In the genomic region with DNA sequence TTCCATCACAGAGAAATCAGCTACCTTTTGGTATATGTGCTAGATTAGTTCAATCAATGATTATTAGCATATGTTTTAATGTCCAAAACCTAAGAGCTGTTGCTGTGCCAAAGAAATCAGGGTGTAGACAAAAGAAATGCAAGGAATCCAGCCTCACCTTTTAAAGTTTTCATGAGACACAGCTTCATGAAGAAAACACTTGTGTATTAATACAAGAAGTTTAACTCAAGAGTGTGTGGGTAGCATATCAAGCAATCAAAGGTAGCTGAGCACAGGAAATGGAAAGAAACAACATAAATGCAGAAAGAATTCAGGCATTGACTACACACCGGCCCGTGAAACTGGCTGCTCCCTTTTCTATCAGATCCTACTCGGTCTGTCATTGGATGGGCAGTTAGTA, we compare ENCODE assay signal across 27 cellular contexts.
A peak's percentile ranks its signal among the peaks of the same experiment; 100 is the strongest.
DNase-seq lines count a peak whose midpoint lies in the region; ATAC-seq and TF ChIP-seq lines count a peak whose summit lies in the region.
"Had no signal": no experiment of that assay in that cellular context is flagged by ENCODE, and none has a peak within 500 bp of the region (broad histone marks: within the 10 kb centered on the region; RNA-seq: fewer than 3 reads in every experiment).

No MANE protein-coding gene starts in this region.

- H2AK5ac ChIP-seq in trophoblast cell (ENCODE audit: low read length) = no peak overlapping the region

- H2BK12ac ChIP-seq in trophoblast cell (ENCODE audit: low read length) = no peak overlapping the region

- no peaks in the 10 kb centered on the region for H3K79me2 ChIP-seq in mammary epithelial cell (ENCODE audit: insufficient read depth, low read length)
- no peaks in the 10 kb centered on the region for H3K79me2 ChIP-seq in trophoblast cell (ENCODE audit: control insufficient read depth, insufficient read depth, low read length, poor library complexity)

- peak overlapping the region; percentile 49 for H2BK5ac ChIP-seq in trophoblast cell (ENCODE audit: low read depth, low read length, poor library complexity)

- in situ Hi-C loops in mammary epithelial cell (cut with MboI; ENCODE audit: low sequenced_read_pairs in 2 of 2) = no loop called here

- H4K8ac ChIP-seq in trophoblast cell (ENCODE audit: low read depth, low read length) = no peak overlapping the region

- H3K27me3 Mint-ChIP-seq in activated naive CD4-positive, alpha-beta T cell treated with anti-CD3 and anti-CD28 coated beads, Interleukin-2, amount 10 ng/mL, durations not matched to agents 7 days and 5 days = no peaks in the 10 kb centered on the region

- H2BK120ac ChIP-seq in trophoblast cell (ENCODE audit: insufficient read depth, low read length, poor library complexity) = no peak overlapping the region

- TF ChIP-seq CTCF in A673 (conservative IDR thresholded peaks at IDR 0.05; ENCODE audit: low read depth, low read length) (no peak), mammary epithelial cell (conservative IDR thresholded peaks at IDR 0.05 in 1 of 2, IDR thresholded peaks at IDR 0.05 in 1 of 2; ENCODE audit: extremely low read depth in 1 of 2, insufficient read depth in 1 of 2, low read depth in 1 of 2, low read length in 2 of 2) (no peak)

- no TSS peak for BruUV-seq in A673 (replicated peaks; lab: Mats Ljungman, UMichigan)
- no TSS peak for BruUV-seq in mammary epithelial cell (replicated peaks; lab: Mats Ljungman, UMichigan)

- no peaks in the 10 kb centered on the region for H3K27me3 ChIP-seq in A673 (replicated peaks; ENCODE audit: insufficient read depth, low read depth, low read length, poor library complexity)
- H3K27me3 ChIP-seq in mammary epithelial cell (ENCODE audit: insufficient read depth, low read length) = no peaks in the 10 kb centered on the region
- H3K27me3 ChIP-seq in trophoblast cell (ENCODE audit: insufficient read depth, low read length) = no peaks in the 10 kb centered on the region
- H3K27me3 ChIP-seq: transverse colon had no signal

- H3K36me3 Mint-ChIP-seq in activated naive CD4-positive, alpha-beta T cell treated with anti-CD3 and anti-CD28 coated beads, Interleukin-2, amount 10 ng/mL, durations not matched to agents 7 days and 5 days = no peaks in the 10 kb centered on the region
- H3K36me3 Mint-ChIP-seq: activated naive CD4-positive, alpha-beta T cell treated with anti-CD3 and anti-CD28 coated beads, Interleukin-2, amount 50 U/mL, for 72 hours; naive B cell had no signal

- H3K9me3 Mint-ChIP-seq in activated naive CD4-positive, alpha-beta T cell treated with anti-CD3 and anti-CD28 coated beads, Interleukin-2, amount 10 ng/mL, durations not matched to agents 7 days and 5 days = no peaks in the 10 kb centered on the region
- H3K9me3 Mint-ChIP-seq: activated naive CD4-positive, alpha-beta T cell treated with anti-CD3 and anti-CD28 coated beads, Interleukin-2, amount 50 U/mL, for 72 hours; activated T-helper 17 cell treated with anti-CD3 and anti-CD28 coated beads, Interleukin-2, amount 50 U/mL, for 72 hours; CD4-positive, alpha-beta T cell; HFFc6; naive B cell; T-helper 2 cell treated with Interferon-gamma antibody and Interleukin-4, amounts not matched to agents 5 μg/mL and 100 μg/mL, for 36 hours had no signal

- WGBS in mammary epithelial cell (ENCODE audit: low coverage, missing lambda C conversion rate) = 51% methylated on average over 3 of the region's 3 CpGs
- no CpG with 5 or more reads among the region's 3 CpGs for whole genome bisulfite sequencing in trophoblast cell (ENCODE audit: extremely low coverage, insufficient coverage, insufficient read length)

- no peak overlapping the region for H4K91ac ChIP-seq in trophoblast cell (ENCODE audit: low read depth, low read length)

- no peaks in the 10 kb centered on the region for H3K4me1 Mint-ChIP-seq in activated naive CD4-positive, alpha-beta T cell treated with anti-CD3 and anti-CD28 coated beads, Interleukin-2, amount 10 ng/mL, durations not matched to agents 7 days and 5 days
- H3K4me1 Mint-ChIP-seq: activated CD4-positive, alpha-beta T cell treated with anti-CD3 and anti-CD28 coated beads for 36 hours; activated T-helper 17 cell treated with anti-CD3 and anti-CD28 coated beads, Interleukin-2, amount 50 U/mL, for 72 hours; naive B cell had no signal

- H3K36me3 ChIP-seq in A673 (ENCODE audit: insufficient read depth, low read length, poor library complexity, severe bottlenecking) = no peaks in the 10 kb centered on the region
- no peaks in the 10 kb centered on the region for H3K36me3 ChIP-seq in mammary epithelial cell (ENCODE audit: insufficient read depth, low read length)
- no peaks in the 10 kb centered on the region for H3K36me3 ChIP-seq in trophoblast cell (ENCODE audit: control insufficient read depth in 1 of 2, insufficient read depth in 2 of 2, low read length in 2 of 2)
- H3K36me3 ChIP-seq: left ventricle myocardium inferior, prostate gland, transverse colon had no signal

- no peak for DNase-seq in A673 (ENCODE audit: low spot score)
- peak; percentile 42 for DNase-seq in LoVo (ENCODE audit: low spot score)
- no peak for DNase-seq in mammary epithelial cell
- DNase-seq in trophoblast cell = no peak
- DNase-seq in cardiac septum (ENCODE audit: low spot score) = no peak
- no peak for DNase-seq in activated naive CD4-positive, alpha-beta T cell treated with anti-CD3 and anti-CD28 coated beads, Interleukin-2, amount 10 ng/mL, durations not matched to agents 7 days and 5 days
- no peak for DNase-seq in SW 1271 (lab: John Stamatoyannopoulos, UW)
- DNase-seq: activated CD4-positive, alpha-beta T cell treated with anti-CD3 and anti-CD28 coated beads for 36 hours; activated CD8-positive, alpha-beta T cell treated with anti-CD3 and anti-CD28 coated beads, Interleukin-2, amount 10 ng/mL, durations not matched to agents 7 days and 5 days; amygdala; CD4-positive, alpha-beta T cell; effector CD4-positive, alpha-beta T cell; HFFc6; left ventricle myocardium inferior; naive B cell; NCI-H1417 treated with DMSO at 0.1 percent for 48 hours; NCI-H2029 treated with DMSO at 0.1 percent for 48 hours; NCI-H2227 treated with DMSO at 0.1 percent for 48 hours; NK-92 treated with Interleukin-12 subunit alpha and Interleukin-12 subunit beta, amount 100 ng/mL, for 24 hours; stimulated activated CD4-positive, alpha-beta T cell treated with anti-CD3 and anti-CD28 coated beads, Interleukin-4, amount 100 ng/mL, for 24 hours; transverse colon had no signal

- H3K4ac ChIP-seq in trophoblast cell (ENCODE audit: low read depth, low read length) = no peak overlapping the region

- H4K12ac ChIP-seq in trophoblast cell (ENCODE audit: low read depth, low read length) = no peak overlapping the region

- H3K79me1 ChIP-seq in trophoblast cell (ENCODE audit: low read length) = no peaks in the 10 kb centered on the region

- H2AFZ ChIP-seq in mammary epithelial cell (ENCODE audit: low read depth, low read length) = peak overlapping the region; percentile 76
- H2AFZ ChIP-seq in trophoblast cell (ENCODE audit: insufficient read depth, low read length, poor library complexity) = no peak overlapping the region

- H3K18ac ChIP-seq in trophoblast cell (ENCODE audit: low read length) = no peak overlapping the region

- intact Hi-C loops in A673 (cut with micrococcal nuclease; ENCODE audit: unreplicated experiment) = no loop called here
- intact Hi-C loops in mammary epithelial cell (cut with micrococcal nuclease) = no loop called here
- intact Hi-C loops in cardiac septum (cut with DNase I) = no loop called here

- no peaks in the 10 kb centered on the region for H4K20me1 ChIP-seq in mammary epithelial cell (ENCODE audit: insufficient read depth, low read length)

- no peak overlapping the region for H3K14ac ChIP-seq in trophoblast cell (ENCODE audit: low read length)

- H3K4me1 ChIP-seq in A673 (ENCODE audit: insufficient read depth, low read length, poor library complexity, severe bottlenecking) (peaks cover 43% of the 10 kb centered on the region), mammary epithelial cell (ENCODE audit: insufficient read depth, low read length) (peaks cover 42% of the 10 kb centered on the region), trophoblast cell (ENCODE audit: control insufficient read depth in 1 of 2, insufficient read depth in 2 of 2, low read length in 2 of 2) (no peaks in the 10 kb centered on the region)
- H3K4me1 ChIP-seq: prostate gland had no signal

- no peaks in the 10 kb centered on the region for H3K9me3 ChIP-seq in A673 (ENCODE audit: low read depth, low read length, poor library complexity, severe bottlenecking)
- H3K9me3 ChIP-seq in mammary epithelial cell (replicated peaks; ENCODE audit: insufficient read depth, low read length) = no peaks in the 10 kb centered on the region
- H3K9me3 ChIP-seq in trophoblast cell (ENCODE audit: insufficient read depth, low read depth, low read length) = no peaks in the 10 kb centered on the region
- H3K9me3 ChIP-seq: left ventricle myocardium inferior, prostate gland, transverse colon had no signal

- H3K4me2 ChIP-seq in mammary epithelial cell (ENCODE audit: insufficient read depth, low read depth, low read length) (peak overlapping the region; percentile 20), trophoblast cell (ENCODE audit: low read length) (no peak overlapping the region)

- peak overlapping the region; percentile 40 for H3K27ac ChIP-seq in A673 (ENCODE audit: low read depth, low read length, poor library complexity, severe bottlenecking)
- peak overlapping the region; percentile 54 for H3K27ac ChIP-seq in mammary epithelial cell (ENCODE audit: insufficient read depth, low read depth, low read length)
- H3K27ac ChIP-seq in trophoblast cell (ENCODE audit: low read depth, low read length) = no peak overlapping the region
- H3K27ac ChIP-seq: left ventricle myocardium inferior, prostate gland, transverse colon had no signal

- CTCF ChIA-PET in A673 (lab: Charles Lee) (no interaction called here), mammary epithelial cell (lab: Charles Lee; ENCODE audit: low non-redundant PET) (no interaction called here)
- CTCF ChIA-PET in activated naive CD4-positive, alpha-beta T cell treated with anti-CD3 and anti-CD28 coated beads, Interleukin-2, amount 10 ng/mL, durations not matched to agents 7 days and 5 days (lab: Charles Lee) = no interaction called here

- dilution Hi-C loops in mammary epithelial cell (cut with HindIII; ENCODE audit: low sequenced_read_pairs) = no loop called here

- H3K4me3 ChIP-seq in A673 (ENCODE audit: low read depth, low read length, poor library complexity, severe bottlenecking) (no peak overlapping the region), mammary epithelial cell (replicated peaks in 1 of 3; ENCODE audit: insufficient read depth in 1 of 3, low read depth in 2 of 3, low read length in 3 of 3) (no peak overlapping the region), trophoblast cell (ENCODE audit: low read depth, low read length) (no peak overlapping the region)
- H3K4me3 ChIP-seq: left ventricle myocardium inferior, prostate gland, transverse colon had no signal

- ATAC-seq in HG03196 (IDR thresholded peaks at IDR 0.05; ENCODE audit: unreplicated experiment) = no peak
- ATAC-seq: activated CD4-positive, alpha-beta T cell treated with anti-CD3 and anti-CD28 coated beads for 36 hours; activated CD8-positive, alpha-beta T cell treated with anti-CD3 and anti-CD28 coated beads, Interleukin-2, amount 10 ng/mL, durations not matched to agents 7 days and 5 days; activated naive CD4-positive, alpha-beta T cell treated with anti-CD3 and anti-CD28 coated beads, Interleukin-2, amount 50 U/mL, for 72 hours; activated T-helper 17 cell treated with anti-CD3 and anti-CD28 coated beads, Interleukin-2, amount 50 U/mL, for 72 hours; Right ventricle myocardium inferior had no signal

- H3K27ac Mint-ChIP-seq in activated naive CD4-positive, alpha-beta T cell treated with anti-CD3 and anti-CD28 coated beads, Interleukin-2, amount 10 ng/mL, durations not matched to agents 7 days and 5 days = no peak overlapping the region
- H3K27ac Mint-ChIP-seq: activated CD4-positive, alpha-beta T cell treated with anti-CD3 and anti-CD28 coated beads for 36 hours; activated CD8-positive, alpha-beta T cell treated with anti-CD3 and anti-CD28 coated beads, Interleukin-2, amount 10 ng/mL, durations not matched to agents 7 days and 5 days; activated naive CD4-positive, alpha-beta T cell treated with anti-CD3 and anti-CD28 coated beads, Interleukin-2, amount 50 U/mL, for 72 hours; activated T-helper 17 cell treated with anti-CD3 and anti-CD28 coated beads, Interleukin-2, amount 50 U/mL, for 72 hours; CD4-positive, alpha-beta T cell; HFFc6; naive B cell; T-helper 2 cell treated with Interferon-gamma antibody and Interleukin-4, amounts not matched to agents 5 μg/mL and 100 μg/mL, for 36 hours had no signal

- no peak overlapping the region for H3K4me3 Mint-ChIP-seq in activated naive CD4-positive, alpha-beta T cell treated with anti-CD3 and anti-CD28 coated beads, Interleukin-2, amount 10 ng/mL, durations not matched to agents 7 days and 5 days
- H3K4me3 Mint-ChIP-seq: activated CD4-positive, alpha-beta T cell treated with anti-CD3 and anti-CD28 coated beads for 36 hours; activated CD8-positive, alpha-beta T cell treated with anti-CD3 and anti-CD28 coated beads, Interleukin-2, amount 10 ng/mL, durations not matched to agents 7 days and 5 days; activated T-helper 17 cell treated with anti-CD3 and anti-CD28 coated beads, Interleukin-2, amount 50 U/mL, for 72 hours; CD4-positive, alpha-beta T cell; HFFc6; naive B cell; T-helper 2 cell treated with Interferon-gamma antibody and Interleukin-4, amounts not matched to agents 5 μg/mL and 100 μg/mL, for 36 hours had no signal

- no peak overlapping the region for H3K23ac ChIP-seq in trophoblast cell (ENCODE audit: low read length)

- H3K9ac ChIP-seq in mammary epithelial cell (ENCODE audit: insufficient read depth, low read length) (no peak overlapping the region), trophoblast cell (ENCODE audit: low read length) (no peak overlapping the region)

- POLR2A ChIA-PET in A673 (lab: Charles Lee; ENCODE audit: low non-redundant PET) = no interaction called here
